Comparison of ENCODE assay signal across 9 cellular contexts in the genomic region with DNA sequence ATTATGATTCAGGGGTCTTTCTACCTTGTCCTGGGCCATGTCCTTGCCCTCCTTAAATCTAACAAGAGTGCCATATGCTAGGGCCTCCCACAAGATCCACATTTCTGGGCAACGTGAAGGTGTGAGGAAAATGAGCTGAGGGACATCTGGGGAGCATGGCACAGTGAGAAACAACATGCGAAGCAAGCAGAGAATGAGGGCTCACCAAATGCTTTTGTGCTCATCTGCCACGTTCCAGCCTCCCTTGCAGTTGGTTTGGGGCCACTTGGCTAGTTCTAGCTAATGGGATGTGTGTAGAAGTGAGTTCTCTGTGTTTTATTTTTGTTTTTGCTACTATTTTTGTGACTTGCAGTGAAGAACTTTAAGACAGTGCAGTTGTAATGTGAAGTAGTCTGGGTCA. TPM values are rescaled to one million over a fixed set of nuclear protein-coding genes. Genes with fewer than 3 reads are reported as not detected.
"Had no signal": no experiment of that assay in that cellular context is flagged by ENCODE, and none has a peak within 500 bp of the region (broad histone marks: within the 10 kb centered on the region; RNA-seq: fewer than 3 reads in every experiment).

No MANE protein-coding gene starts in this region.

- FAIRE-seq: H1, H54, HepG2 had no signal

- H2AFZ ChIP-seq: GM23338 had no signal

- H3K4me3 ChIP-seq: GM23338 had no signal

- DNase-seq: H9, HCEC 1CT, KG1 had no signal

- H3K4me2 ChIP-seq: GM23338 had no signal

- ATAC-seq: GM23338, HepG2 had no signal

RNA-seq across cellular contexts. Expression of a gene that starts 21.4 kb away (rescaled TPM):
- total RNA-seq: HepG2, HT-29 had no signal
- polyA plus RNA-seq: HepG2, IgD-negative memory B cell had no signal
